Comparison of ENCODE assay signal across 2 cellular contexts in genomic region chr15:40010681-40011080, GRCh38.
TF ChIP-seq lines count a peak whose summit lies in the region.

No MANE protein-coding gene starts in this region.

TF ChIP-seq in liver, 16 proteins besides CTCF, POLR2A, EP300 and RAD21:
- TF ChIP-seq FOXA1 (IDR thresholded peaks at IDR 0.05): no peak
- peak in 1 of 2 donors; percentile 39 for TF ChIP-seq RXRA (IDR thresholded peaks at IDR 0.05)
- TF ChIP-seq, protein P1, sequence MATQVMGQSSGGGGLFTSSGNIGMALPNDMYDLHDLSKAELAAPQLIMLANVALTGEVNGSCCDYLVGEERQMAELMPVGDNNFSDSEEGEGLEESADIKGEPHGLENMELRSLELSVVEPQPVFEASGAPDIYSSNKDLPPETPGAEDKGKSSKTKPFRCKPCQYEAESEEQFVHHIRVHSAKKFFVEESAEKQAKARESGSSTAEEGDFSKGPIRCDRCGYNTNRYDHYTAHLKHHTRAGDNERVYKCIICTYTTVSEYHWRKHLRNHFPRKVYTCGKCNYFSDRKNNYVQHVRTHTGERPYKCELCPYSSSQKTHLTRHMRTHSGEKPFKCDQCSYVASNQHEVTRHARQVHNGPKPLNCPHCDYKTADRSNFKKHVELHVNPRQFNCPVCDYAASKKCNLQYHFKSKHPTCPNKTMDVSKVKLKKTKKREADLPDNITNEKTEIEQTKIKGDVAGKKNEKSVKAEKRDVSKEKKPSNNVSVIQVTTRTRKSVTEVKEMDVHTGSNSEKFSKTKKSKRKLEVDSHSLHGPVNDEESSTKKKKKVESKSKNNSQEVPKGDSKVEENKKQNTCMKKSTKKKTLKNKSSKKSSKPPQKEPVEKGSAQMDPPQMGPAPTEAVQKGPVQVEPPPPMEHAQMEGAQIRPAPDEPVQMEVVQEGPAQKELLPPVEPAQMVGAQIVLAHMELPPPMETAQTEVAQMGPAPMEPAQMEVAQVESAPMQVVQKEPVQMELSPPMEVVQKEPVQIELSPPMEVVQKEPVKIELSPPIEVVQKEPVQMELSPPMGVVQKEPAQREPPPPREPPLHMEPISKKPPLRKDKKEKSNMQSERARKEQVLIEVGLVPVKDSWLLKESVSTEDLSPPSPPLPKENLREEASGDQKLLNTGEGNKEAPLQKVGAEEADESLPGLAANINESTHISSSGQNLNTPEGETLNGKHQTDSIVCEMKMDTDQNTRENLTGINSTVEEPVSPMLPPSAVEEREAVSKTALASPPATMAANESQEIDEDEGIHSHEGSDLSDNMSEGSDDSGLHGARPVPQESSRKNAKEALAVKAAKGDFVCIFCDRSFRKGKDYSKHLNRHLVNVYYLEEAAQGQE (IDR thresholded peaks at IDR 0.05): no peak
- peak; percentile 12 to 31 for TF ChIP-seq HNF4A (conservative IDR thresholded peaks at IDR 0.05)

TF ChIP-seq in HepG2, 621 proteins besides CTCF, POLR2A, EP300 and RAD21:
- no peak for TF ChIP-seq STAT6 (CRISPR knock-in tag; IDR thresholded peaks at IDR 0.05; ENCODE audit: borderline replicate concordance)
- no peak for TF ChIP-seq RNF219 (CRISPR knock-in tag; IDR thresholded peaks at IDR 0.05)
- TF ChIP-seq TOE1 (CRISPR knock-in tag; IDR thresholded peaks at IDR 0.05): no peak
- no peak for TF ChIP-seq ZNF772 (CRISPR knock-in tag; IDR thresholded peaks at IDR 0.05)
- TF ChIP-seq SMARCE1 (IDR thresholded peaks at IDR 0.05; ENCODE audit: borderline replicate concordance): no peak
- no peak for TF ChIP-seq MIER2 (CRISPR knock-in tag; IDR thresholded peaks at IDR 0.05)
- no peak for TF ChIP-seq TCF7 (IDR thresholded peaks at IDR 0.05; ENCODE audit: low read depth)
- TF ChIP-seq POLR2G (IDR thresholded peaks at IDR 0.05; ENCODE audit: low read depth, low read length): no peak
- no peak for TF ChIP-seq U2AF1 (optimal IDR thresholded peaks at IDR 0.05; ENCODE audit: low read depth, low read length)
- no peak for TF ChIP-seq SRSF1 (optimal IDR thresholded peaks at IDR 0.05; ENCODE audit: low read depth, low read length)
- TF ChIP-seq CBX5 (CRISPR knock-in tag; IDR thresholded peaks at IDR 0.05; ENCODE audit: borderline replicate concordance): no peak
- no peak for TF ChIP-seq HNRNPH1 (optimal IDR thresholded peaks at IDR 0.05; ENCODE audit: low read depth, low read length)
- no peak for TF ChIP-seq ZNF7 (CRISPR knock-in tag; IDR thresholded peaks at IDR 0.05)
TF ChIP-seq in HepG2: peak in this region for 0.
